ENCODE assay signal across 1 cellular context in the genomic region with DNA sequence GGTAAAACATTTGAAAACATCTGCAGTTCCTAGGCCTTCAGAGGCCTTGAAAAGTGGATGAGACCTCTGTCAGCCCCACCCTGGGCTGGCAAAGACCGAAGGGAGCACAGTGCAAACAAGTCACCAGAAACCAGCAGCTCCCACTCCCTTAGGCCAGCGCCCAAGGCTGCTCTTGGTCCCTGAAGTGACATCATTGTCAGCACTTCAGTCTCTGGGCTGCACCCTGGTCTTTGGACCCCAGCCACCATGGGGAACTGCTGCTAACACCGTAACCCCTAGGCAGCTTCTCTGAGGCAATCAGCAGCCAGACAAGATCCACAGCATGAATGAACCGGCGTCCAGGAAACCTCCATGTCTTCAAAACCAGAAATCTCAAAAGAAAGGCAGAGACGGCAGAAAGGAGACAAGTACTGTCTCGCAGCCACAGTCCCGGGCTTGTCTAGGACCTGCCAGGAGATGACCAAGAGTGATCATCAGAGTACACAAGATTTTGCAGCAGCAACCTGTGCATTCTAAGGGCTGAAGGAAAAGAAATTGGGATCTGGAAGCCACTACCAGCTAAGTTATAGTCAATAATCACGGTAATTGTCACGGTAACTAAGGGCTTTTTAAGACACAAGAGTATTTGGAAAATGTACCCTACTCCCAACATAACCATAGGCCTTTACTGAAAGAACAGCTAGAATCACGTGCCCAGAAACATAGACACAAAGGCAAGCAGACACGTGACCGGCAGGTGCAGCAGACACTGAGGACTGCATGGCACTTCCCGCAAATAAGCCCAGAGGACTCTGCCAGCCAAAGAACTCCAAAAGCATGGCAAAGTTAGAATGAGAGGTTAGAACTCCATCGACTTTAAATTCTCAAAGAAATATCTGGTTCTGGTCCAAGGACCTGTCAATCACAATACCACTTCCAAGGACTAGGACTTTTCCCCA.
TF ChIP-seq lines count a peak whose summit lies in the region.

No MANE protein-coding gene starts in this region.

TF ChIP-seq in SK-N-SH, 30 proteins besides CTCF, POLR2A, EP300 and RAD21 (continued from another document):
- no peak for TF ChIP-seq USF2 (IDR thresholded peaks at IDR 0.05; ENCODE audit: borderline replicate concordance, low read depth, low read length)
- TF ChIP-seq YY1 (IDR thresholded peaks at IDR 0.05; ENCODE audit: low read depth) = no peak
- no peak for TF ChIP-seq RCOR1 (IDR thresholded peaks at IDR 0.05; ENCODE audit: low read length)
- no peak for TF ChIP-seq TCF12 (IDR thresholded peaks at IDR 0.05)
- TF ChIP-seq USF1 (IDR thresholded peaks at IDR 0.05; ENCODE audit: borderline replicate concordance, low read depth) = no peak
- no peak for TF ChIP-seq GABPA (IDR thresholded peaks at IDR 0.05; ENCODE audit: low read depth)
- TF ChIP-seq SMC3 (IDR thresholded peaks at IDR 0.05; ENCODE audit: low read depth, low read length) = no peak
- no peak for TF ChIP-seq RFX5 (IDR thresholded peaks at IDR 0.05; ENCODE audit: low read length)
- TF ChIP-seq RXRA (IDR thresholded peaks at IDR 0.05; ENCODE audit: borderline replicate concordance, low read depth) = no peak
- no peak for TF ChIP-seq FOSL2 (IDR thresholded peaks at IDR 0.05; ENCODE audit: borderline replicate concordance, low read depth)
- TF ChIP-seq TAF1 (IDR thresholded peaks at IDR 0.05; ENCODE audit: borderline replicate concordance, low read depth, low read length) = no peak
- TF ChIP-seq JUND (IDR thresholded peaks at IDR 0.05) = no peak
- no peak for TF ChIP-seq CHD2 (IDR thresholded peaks at IDR 0.05; ENCODE audit: low read length, partially characterized antibody)
